8 cellular contexts compared by ENCODE assay signal in the genomic region with DNA sequence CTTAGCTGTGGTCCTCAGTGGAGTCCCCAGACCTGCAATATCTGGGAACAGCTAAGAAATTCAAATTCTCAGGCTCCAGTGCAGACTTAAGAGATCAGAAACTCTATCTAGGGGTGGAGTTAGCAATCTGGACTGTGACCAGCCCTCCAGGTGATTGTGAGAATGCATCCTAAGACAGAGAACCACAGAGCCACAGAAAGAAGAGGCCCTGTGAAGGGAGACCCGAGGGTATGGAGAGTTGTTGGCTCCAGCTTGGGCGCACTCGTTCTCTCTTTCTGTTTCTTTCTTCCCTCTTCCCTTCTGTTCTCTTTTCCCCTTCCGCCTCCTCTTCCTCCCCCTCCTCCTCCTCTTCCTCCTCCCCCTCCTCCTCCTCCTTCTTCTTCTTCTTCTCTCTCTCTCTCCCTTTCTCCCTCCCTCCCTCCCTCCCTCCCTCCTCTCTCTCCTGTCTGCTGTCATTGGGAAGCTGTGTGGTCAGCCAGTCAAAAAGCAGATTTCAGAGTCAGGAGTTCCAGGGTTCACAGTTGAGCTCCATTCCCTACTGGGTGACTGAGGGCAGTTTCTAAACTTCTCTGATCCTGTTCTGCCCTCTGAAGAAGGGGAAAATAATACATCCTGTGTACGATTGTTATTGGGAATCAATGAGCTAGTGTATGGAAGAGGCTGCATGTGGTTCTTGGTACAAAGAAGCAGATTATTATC.
DNase-seq lines count a peak whose midpoint lies in the region; ATAC-seq and TF ChIP-seq lines count a peak whose summit lies in the region.

No MANE protein-coding gene starts in this region.

- DNase-seq in Caki2 (ENCODE audit: low read depth) (peak; percentile 69), H4 (ENCODE audit: low spot score) (peak; percentile 62), lung microvascular endothelial cell (ENCODE audit: low read depth in 2 of 2) (peak; percentile 8 to 37), anterior cingulate cortex (lab: John Stamatoyannopoulos, UW) (no peak), NCI-H146 (lab: John Stamatoyannopoulos, UW) (no peak), SKM-1 (lab: John Stamatoyannopoulos, UW; ENCODE audit: unreplicated experiment) (no peak), glutamatergic neuron (no peak)

- no peak for ATAC-seq in activated T-helper 17 cell treated with anti-CD3 and anti-CD28 coated beads, Interleukin-2, amount 50 U/mL, for 72 hours (replicated peaks)

- no peaks in the 10 kb centered on the region for H3K9me3 Mint-ChIP-seq in activated T-helper 17 cell treated with anti-CD3 and anti-CD28 coated beads, Interleukin-2, amount 50 U/mL, for 72 hours
- H3K9me3 Mint-ChIP-seq in glutamatergic neuron (ENCODE audit: unreplicated experiment): peaks cover 10% of the 10 kb centered on the region

- H3K27me3 Mint-ChIP-seq in activated T-helper 17 cell treated with anti-CD3 and anti-CD28 coated beads, Interleukin-2, amount 50 U/mL, for 72 hours: peaks cover 21% of the 10 kb centered on the region
- H3K27me3 Mint-ChIP-seq in glutamatergic neuron (ENCODE audit: unreplicated experiment): peaks cover 8% of the 10 kb centered on the region

- H3K36me3 Mint-ChIP-seq in activated T-helper 17 cell treated with anti-CD3 and anti-CD28 coated beads, Interleukin-2, amount 50 U/mL, for 72 hours (ENCODE audit: low read depth): no peaks in the 10 kb centered on the region
- no peaks in the 10 kb centered on the region for H3K36me3 Mint-ChIP-seq in glutamatergic neuron (ENCODE audit: unreplicated experiment)

- H3K4me1 Mint-ChIP-seq in activated T-helper 17 cell treated with anti-CD3 and anti-CD28 coated beads, Interleukin-2, amount 50 U/mL, for 72 hours: peaks cover 28% of the 10 kb centered on the region
- peaks cover 28% of the 10 kb centered on the region for H3K4me1 Mint-ChIP-seq in glutamatergic neuron (ENCODE audit: low read depth, unreplicated experiment)

- in situ Hi-C loops in Caki2 (cut with HindIII; ENCODE audit: low pct_unique_long_range_greater_than_20kb, low sequenced_read_pairs): loop anchor here (25.0 kb wide), 1 partner anchor 500 kb away; no protein-coding TSS in a partner anchor

- no peak overlapping the region for H3K27ac Mint-ChIP-seq in activated T-helper 17 cell treated with anti-CD3 and anti-CD28 coated beads, Interleukin-2, amount 50 U/mL, for 72 hours
- H3K27ac Mint-ChIP-seq in glutamatergic neuron (ENCODE audit: unreplicated experiment): no peak overlapping the region

- no peak for TF ChIP-seq CTCF in glutamatergic neuron (IDR thresholded peaks at IDR 0.05; ENCODE audit: partially characterized antibody, unreplicated experiment)

- H3K4me3 Mint-ChIP-seq in activated T-helper 17 cell treated with anti-CD3 and anti-CD28 coated beads, Interleukin-2, amount 50 U/mL, for 72 hours: peak overlapping the region; percentile 72
- H3K4me3 Mint-ChIP-seq in glutamatergic neuron (ENCODE audit: unreplicated experiment): no peak overlapping the region

Comparison
In these comparisons a context has a peak if more than half of its experiments do, and no peak if none do; other contexts are left out.
1. DNase-seq: peak in Caki2 (single experiment), H4 (single experiment) and lung microvascular endothelial cell (2 of 2); none in anterior cingulate cortex (0 of 58), NCI-H146 (single experiment), SKM-1 (single experiment) and glutamatergic neuron (single experiment).